8 cellular contexts compared by ENCODE assay signal in genomic region chr11:66568124-66568916, GRCh38. TPM values are rescaled to one million over a fixed set of nuclear protein-coding genes. Genes with fewer than 3 reads are reported as not detected.
DNase-seq lines count a peak whose midpoint lies in the region; ATAC-seq and TF ChIP-seq lines count a peak whose summit lies in the region.

Gene CTSF (minus strand): TSS chr11:66568606. CDS start chr11:66568486, 120 bp downstream.

- in situ Hi-C loops in GM13976 (cut with MboI; ENCODE audit: low sequenced_read_pairs, unreplicated experiment) (no loop called here), T47D (cut with HindIII; ENCODE audit: low pct_unique_long_range_greater_than_20kb, low sequenced_read_pairs) (no loop called here)

- ATAC-seq in WTC11 (no peak), HG02623 (IDR thresholded peaks at IDR 0.05; ENCODE audit: unreplicated experiment) (no peak)

- H3K27ac Mint-ChIP-seq in WTC11 (peak within 1 kb of the TSS; percentile 48; the same call in 1 of the 2 replicates), chondrocyte (ENCODE audit: unreplicated experiment) (no peak within 1 kb of the TSS)

- POLR2A ChIA-PET in WTC11 (lab: Charles Lee) = no interaction called here

- H3K36me3 Mint-ChIP-seq in WTC11 (peaks cover 2% of the 10 kb centered on the region), chondrocyte (ENCODE audit: low read depth) (no peaks in the 10 kb centered on the region)

- CTCF ChIA-PET in WTC11 (lab: Charles Lee) = interaction anchor here (0.6 to 3.9 kb wide), 6 partner anchors 9 to 110 kb away, joined by 3 to 23 read pairs (median 5); partner anchors contain the start of genes CCDC87, CCS and RBM4B

- peaks cover 3% of the 10 kb centered on the region; the same call in 1 of the 2 replicates for H3K9me3 Mint-ChIP-seq in WTC11
- no peaks in the 10 kb centered on the region for H3K9me3 Mint-ChIP-seq in chondrocyte (ENCODE audit: low read depth)

- H3K27me3 Mint-ChIP-seq in WTC11 (ENCODE audit: low read depth) (peaks cover 15% of the 10 kb centered on the region), chondrocyte (ENCODE audit: low read depth) (peaks cover 2% of the 10 kb centered on the region)

- DNase-seq in GM13976 (ENCODE audit: low spot score) = peak; percentile 92
- DNase-seq in NCI-H187 (lab: John Stamatoyannopoulos, UW) = peak; percentile 35 to 64
- peak; percentile 53 for DNase-seq in WTC11 (ENCODE audit: low spot score)
- DNase-seq in T47D (ENCODE audit: low read depth in 1 of 2, low spot score in 1 of 2) = peak; percentile 92 to 100
- peak; percentile 93 for DNase-seq in iPS-NIHi7 (ENCODE audit: extremely low spot score)
- peak; percentile 44 to 61 for DNase-seq in stimulated activated CD4-positive, alpha-beta T cell treated with anti-CD3 and anti-CD28 coated beads, Interleukin-15, amount 100 ng/mL, for 1 hour (ENCODE audit: low read depth in 1 of 2, low spot score in 1 of 2)
- no peak for DNase-seq in chondrocyte (ENCODE audit: low spot score)

- no peak for TF ChIP-seq CTCF in GM13976 (IDR thresholded peaks at IDR 0.05; ENCODE audit: borderline replicate concordance, control extremely low read depth, extremely low read depth, insufficient read depth, missing control alignments)
- TF ChIP-seq CTCF in WTC11 (IDR thresholded peaks at IDR 0.05) = no peak
- no peak for TF ChIP-seq CTCF in chondrocyte (IDR thresholded peaks at IDR 0.05)

- H3K4me3 Mint-ChIP-seq in WTC11 = peak within 1 kb of the TSS; percentile 16; the same call in 1 of the 2 replicates
- no peak within 1 kb of the TSS for H3K4me3 Mint-ChIP-seq in chondrocyte (ENCODE audit: unreplicated experiment)

- peaks cover 21% of the 10 kb centered on the region for H3K4me1 Mint-ChIP-seq in WTC11
- H3K4me1 Mint-ChIP-seq in chondrocyte (ENCODE audit: low read depth) = peaks cover 7% of the 10 kb centered on the region

TF ChIP-seq in WTC11, 78 proteins besides CTCF, POLR2A, EP300 and RAD21:
- TF ChIP-seq GABPB1 (CRISPR knock-in tag; IDR thresholded peaks at IDR 0.05) (no peak), NR2C2 (CRISPR knock-in tag; IDR thresholded peaks at IDR 0.05) (no peak), SMAD3 (CRISPR knock-in tag; IDR thresholded peaks at IDR 0.05; ENCODE audit: borderline replicate concordance) (no peak)

RNA-seq across cellular contexts. Expression of gene CTSF, which starts in this region (rescaled TPM):
- total RNA-seq in WTC11 (2021) (4.4 to 4.9 TPM (median 4.7 TPM) in 3 replicates), chondrocyte (not detected in 3 replicates)
